Comparison of ENCODE assay signal across 18 cellular contexts in genomic region chr4:54593795-54594194, GRCh38.
DNase-seq lines count a peak whose midpoint lies in the region; TF ChIP-seq lines count a peak whose summit lies in the region.
"Had no signal": no experiment of that assay in that cellular context is flagged by ENCODE, and none has a peak within 500 bp of the region (broad histone marks: within the 10 kb centered on the region; RNA-seq: fewer than 3 reads in every experiment).

No MANE protein-coding gene starts in this region.

- H4K20me1 ChIP-seq in neural progenitor cell (ENCODE audit: low read depth): no peaks in the 10 kb centered on the region
- H4K20me1 ChIP-seq: BLaER1 had no signal

- H3K79me2 ChIP-seq in neural progenitor cell (ENCODE audit: low read depth): no peaks in the 10 kb centered on the region

- no peaks in the 10 kb centered on the region for H3F3A ChIP-seq in neural progenitor cell (ENCODE audit: low read depth)

- no peak overlapping the region for H2BK15ac ChIP-seq in mesenchymal stem cell (ENCODE audit: low read depth, poor library complexity, severe bottlenecking)

- no peaks in the 10 kb centered on the region for H3K9me3 ChIP-seq in mesenchymal stem cell (ENCODE audit: control insufficient read depth, low read length)
- no peaks in the 10 kb centered on the region for H3K9me3 ChIP-seq in neural progenitor cell (ENCODE audit: low read depth)
- H3K9me3 ChIP-seq: BE2C, BLaER1 had no signal

- H2BK12ac ChIP-seq in mesenchymal stem cell (ENCODE audit: low read length in 2 of 2): no peak overlapping the region

- no peak overlapping the region for H3K4me3 Mint-ChIP-seq in neural progenitor cell
- H3K4me3 Mint-ChIP-seq: CD14-positive monocyte; CD4-positive, alpha-beta memory T cell; CD4-positive, CD25-positive, alpha-beta regulatory T cell; CD8-positive, alpha-beta memory T cell had no signal

- no peak overlapping the region for H3K14ac ChIP-seq in mesenchymal stem cell (ENCODE audit: low read length in 2 of 2)

- no peak overlapping the region for H2AK5ac ChIP-seq in mesenchymal stem cell (ENCODE audit: low read length, severe bottlenecking)

- H3K4me1 Mint-ChIP-seq in neural progenitor cell: peaks cover 19% of the 10 kb centered on the region
- H3K4me1 Mint-ChIP-seq: CD14-positive monocyte; CD4-positive, alpha-beta memory T cell; CD4-positive, CD25-positive, alpha-beta regulatory T cell; CD8-positive, alpha-beta memory T cell had no signal

- H3K9me3 Mint-ChIP-seq in neural progenitor cell: no peaks in the 10 kb centered on the region

- H2AFZ ChIP-seq in mesenchymal stem cell (ENCODE audit: low read depth, low read length) (no peak overlapping the region), neural progenitor cell (replicated peaks) (no peak overlapping the region)

- no peak overlapping the region for H3K4me3 ChIP-seq in mesenchymal stem cell (ENCODE audit: insufficient read depth in 1 of 2, low read depth in 1 of 2, low read length in 2 of 2)
- H3K4me3 ChIP-seq in neural progenitor cell: no peak overlapping the region
- H3K4me3 ChIP-seq: BLaER1 had no signal

- H3K18ac ChIP-seq in mesenchymal stem cell (ENCODE audit: low read depth in 1 of 2, low read length in 2 of 2): no peak overlapping the region

- DNase-seq in epithelial cell of prostate (ENCODE audit: low read depth, low spot score): peak; percentile 6
- DNase-seq in mesenchymal stem cell: peak; percentile 3
- no peak for DNase-seq in neural progenitor cell (ENCODE audit: low spot score)
- no peak for DNase-seq in activated T-cell treated with anti-CD3 and anti-CD28 coated beads, Interleukin-2, amount 50 U/mL, for 48 hours
- no peak for DNase-seq in NCI-H1694 treated with DMSO at 0.1 percent for 48 hours (lab: John Stamatoyannopoulos, UW)
- DNase-seq in DMS 273 (lab: John Stamatoyannopoulos, UW; ENCODE audit: unreplicated experiment): no peak
- DNase-seq: 8988T; ACHN; BE2C; C1 segment of cervical spinal cord; CD4-positive, alpha-beta memory T cell; CD4-positive, CD25-positive, alpha-beta regulatory T cell; CD8-positive, alpha-beta memory T cell; COR-L47; DMS79 treated with DMSO at 0.1 percent for 48 hours; GF-D8 had no signal

- H3K9ac ChIP-seq in mesenchymal stem cell (ENCODE audit: low read length) (no peak overlapping the region), neural progenitor cell (no peak overlapping the region)
- H3K9ac ChIP-seq: BLaER1 had no signal

- H4K8ac ChIP-seq in mesenchymal stem cell (ENCODE audit: low read length): no peak overlapping the region

- H3K27me3 Mint-ChIP-seq in neural progenitor cell (ENCODE audit: insufficient read depth, low read depth): no peaks in the 10 kb centered on the region
- H3K27me3 Mint-ChIP-seq: CD4-positive, CD25-positive, alpha-beta regulatory T cell; CD8-positive, alpha-beta memory T cell had no signal

- H3K36me3 ChIP-seq in mesenchymal stem cell (ENCODE audit: control insufficient read depth in 1 of 2, insufficient read depth in 2 of 2, low read depth in 1 of 2, low read length in 2 of 2) (no peaks in the 10 kb centered on the region), neural progenitor cell (no peaks in the 10 kb centered on the region)
- H3K36me3 ChIP-seq: BE2C, BLaER1 had no signal

- no peaks in the 10 kb centered on the region for H3K36me3 Mint-ChIP-seq in neural progenitor cell
- H3K36me3 Mint-ChIP-seq: CD14-positive monocyte; CD4-positive, alpha-beta memory T cell; CD4-positive, CD25-positive, alpha-beta regulatory T cell had no signal

- TF ChIP-seq CTCF in neural progenitor cell (IDR thresholded peaks at IDR 0.05): no peak

- WGBS in mesenchymal stem cell: 80% methylated on average over 2 of the region's 2 CpGs

- no peak overlapping the region for H2BK5ac ChIP-seq in mesenchymal stem cell (ENCODE audit: low read depth, low read length, poor library complexity, severe bottlenecking)

- H4K91ac ChIP-seq in mesenchymal stem cell (ENCODE audit: low read length): no peak overlapping the region

- H3K27me3 ChIP-seq in mesenchymal stem cell (ENCODE audit: control insufficient read depth in 1 of 2, insufficient read depth in 1 of 2, low read length in 2 of 2): no peaks in the 10 kb centered on the region
- H3K27me3 ChIP-seq in neural progenitor cell: no peaks in the 10 kb centered on the region
- H3K27me3 ChIP-seq: BE2C, BLaER1 had no signal

- H3K4ac ChIP-seq in mesenchymal stem cell (ENCODE audit: low read depth in 1 of 2, low read length in 2 of 2): no peak overlapping the region

- H2BK120ac ChIP-seq in mesenchymal stem cell (ENCODE audit: low read depth, low read length): no peak overlapping the region

- no peaks in the 10 kb centered on the region for H3K4me1 ChIP-seq in mesenchymal stem cell (ENCODE audit: control insufficient read depth, insufficient read depth, low read depth, low read length)
- H3K4me1 ChIP-seq in neural progenitor cell: no peaks in the 10 kb centered on the region
- H3K4me1 ChIP-seq: BE2C, BLaER1 had no signal

- H3K27ac Mint-ChIP-seq in neural progenitor cell: peak overlapping the region; percentile 19
- H3K27ac Mint-ChIP-seq: CD14-positive monocyte; CD4-positive, alpha-beta memory T cell; CD4-positive, CD25-positive, alpha-beta regulatory T cell; CD8-positive, alpha-beta memory T cell had no signal

- H3K27ac ChIP-seq in epithelial cell of prostate (no peak overlapping the region), mesenchymal stem cell (ENCODE audit: low read length, poor library complexity, severe bottlenecking) (no peak overlapping the region), neural progenitor cell (no peak overlapping the region)
- H3K27ac ChIP-seq: BLaER1 had no signal

- no peak overlapping the region for H3K23ac ChIP-seq in mesenchymal stem cell (ENCODE audit: low read length in 2 of 2)

- H3K4me2 ChIP-seq in mesenchymal stem cell (ENCODE audit: low read length, poor library complexity, severe bottlenecking): no peak overlapping the region
- no peak overlapping the region for H3K4me2 ChIP-seq in neural progenitor cell
- H3K4me2 ChIP-seq: BLaER1 had no signal

- no peaks in the 10 kb centered on the region for H3K79me1 ChIP-seq in mesenchymal stem cell (replicated peaks; ENCODE audit: low read length, poor library complexity, severe bottlenecking)

Comparison
In these comparisons a context has a peak if more than half of its experiments do, and no peak if none do; other contexts are left out.
1. DNase-seq: peak in epithelial cell of prostate (single experiment) and mesenchymal stem cell (single experiment); none in neural progenitor cell (single experiment), activated T-cell treated with anti-CD3 and anti-CD28 coated beads, Interleukin-2, amount 50 U/mL, for 48 hours (0 of 2), NCI-H1694 treated with DMSO at 0.1 percent for 48 hours (single experiment) and DMS 273 (single experiment).